Comparison of ENCODE assay signal across 1 cellular context in the genomic region with DNA sequence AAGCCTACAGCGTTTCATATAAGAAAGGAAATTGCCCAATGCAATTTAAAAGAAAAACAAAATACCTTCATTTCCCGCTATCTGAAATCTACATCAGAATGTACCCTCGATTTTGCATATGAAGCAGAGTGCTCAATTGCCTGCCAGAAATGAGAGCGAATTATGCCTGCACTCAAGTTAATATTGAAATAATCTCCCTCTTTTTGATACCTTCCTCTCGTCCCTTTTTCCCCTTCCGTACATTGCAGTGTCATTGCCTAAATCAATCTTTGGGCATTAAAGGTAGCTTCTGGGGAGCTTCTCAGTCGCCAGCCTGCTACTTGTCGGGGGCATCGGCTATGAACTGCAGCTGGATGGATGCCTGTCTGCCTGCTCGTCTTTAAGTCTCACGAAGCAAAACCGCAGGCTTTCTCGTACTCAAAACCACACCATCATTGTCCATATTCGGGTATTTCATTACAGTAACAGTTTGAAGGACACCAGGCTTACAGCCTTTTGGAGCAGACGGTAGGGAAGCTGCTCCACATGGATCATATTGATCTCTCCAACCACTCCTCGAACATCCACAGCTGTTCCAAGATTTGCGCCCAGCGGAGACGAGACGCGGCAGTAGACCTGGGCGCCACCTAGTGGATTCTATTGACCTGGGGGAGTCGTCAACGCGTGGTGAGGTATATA.
TF ChIP-seq lines count a peak whose summit lies in the region.

No MANE protein-coding gene starts in this region.

TF ChIP-seq in IMR-90, 13 proteins besides CTCF, POLR2A, EP300 and RAD21 (continued from another document):
- TF ChIP-seq SMC3 (IDR thresholded peaks at IDR 0.05; ENCODE audit: low read depth, low read length), result peak; percentile 53
